15 cellular contexts compared by ENCODE assay signal in the genomic region with DNA sequence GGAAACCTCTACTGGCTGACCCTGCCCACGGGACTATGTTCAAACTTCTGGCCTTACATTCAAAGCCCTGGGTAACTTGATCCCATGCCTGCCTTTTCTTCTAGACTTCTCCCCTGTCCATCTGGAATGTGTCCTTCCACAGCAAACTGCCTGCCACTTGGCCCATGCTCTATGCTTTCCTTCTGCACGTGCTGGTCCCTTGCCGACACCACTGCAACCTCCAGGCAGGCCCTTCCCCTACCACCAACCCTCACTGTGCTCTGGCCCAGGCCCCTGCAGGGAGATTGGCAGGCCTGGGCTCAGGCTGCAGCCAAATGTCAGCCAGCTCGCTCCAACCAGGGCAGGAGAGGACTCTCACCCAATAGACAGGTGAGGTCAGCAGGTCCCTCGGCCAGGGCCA. TPM values are rescaled to one million over a fixed set of nuclear protein-coding genes. Genes with fewer than 3 reads are reported as not detected.
DNase-seq lines count a peak whose midpoint lies in the region; ATAC-seq and TF ChIP-seq lines count a peak whose summit lies in the region.
"Had no signal": no experiment of that assay in that cellular context is flagged by ENCODE, and none has a peak within 500 bp of the region (broad histone marks: within the 10 kb centered on the region; RNA-seq: fewer than 3 reads in every experiment).

No MANE protein-coding gene starts in this region.

- no peaks in the 10 kb centered on the region for H3K27me3 Mint-ChIP-seq in activated naive CD4-positive, alpha-beta T cell treated with anti-CD3 and anti-CD28 coated beads, Interleukin-2, amount 10 ng/mL, durations not matched to agents 7 days and 5 days
- no peaks in the 10 kb centered on the region for H3K27me3 Mint-ChIP-seq in nephron (ENCODE audit: low read depth)

- H3K4me3 ChIP-seq in duodenal mucosa (ENCODE audit: low read depth in 1 of 2, low read length in 2 of 2) (no peak overlapping the region), upper lobe of right lung (no peak overlapping the region)
- H3K4me3 ChIP-seq: testis had no signal

- no peaks in the 10 kb centered on the region for H3K9me3 Mint-ChIP-seq in activated naive CD4-positive, alpha-beta T cell treated with anti-CD3 and anti-CD28 coated beads, Interleukin-2, amount 10 ng/mL, durations not matched to agents 7 days and 5 days
- no peaks in the 10 kb centered on the region for H3K9me3 Mint-ChIP-seq in activated naive CD4-positive, alpha-beta T cell treated with anti-CD3 and anti-CD28 coated beads, Interleukin-2, amount 50 U/mL, for 72 hours
- H3K9me3 Mint-ChIP-seq in nephron: no peaks in the 10 kb centered on the region
- H3K9me3 Mint-ChIP-seq: endodermal cell, natural killer cell had no signal

- CTCF ChIA-PET in activated naive CD4-positive, alpha-beta T cell treated with anti-CD3 and anti-CD28 coated beads, Interleukin-2, amount 10 ng/mL, durations not matched to agents 7 days and 5 days (lab: Charles Lee): interaction anchor here (12.0 kb wide), 1 partner anchor 15 kb away, joined by 101 read pairs; no protein-coding TSS in a partner anchor

- no peak for DNase-seq in activated naive CD4-positive, alpha-beta T cell treated with anti-CD3 and anti-CD28 coated beads, Interleukin-2, amount 10 ng/mL, durations not matched to agents 7 days and 5 days
- no peak for DNase-seq in activated naive CD4-positive, alpha-beta T cell treated with anti-CD3 and anti-CD28 coated beads, Interleukin-2, amount 50 U/mL, for 72 hours (ENCODE audit: low spot score in 2 of 2)
- DNase-seq in upper lobe of right lung (no peak), NCI-H510A treated with DMSO at 0.1 percent for 48 hours (lab: John Stamatoyannopoulos, UW) (no peak)
- DNase-seq in activated CD4-positive, alpha-beta T cell treated with anti-CD3 and anti-CD28 coated beads for 48 hours: no peak
- DNase-seq: activated CD4-positive, alpha-beta T cell treated with anti-CD3 and anti-CD28 coated beads, Interleukin-2, amount 50 U/mL, for 48 hours; endodermal cell; foreskin melanocyte; natural killer cell; NCI-H2227 treated with DMSO at 0.1 percent for 48 hours; testis had no signal

- H3K36me3 Mint-ChIP-seq in activated naive CD4-positive, alpha-beta T cell treated with anti-CD3 and anti-CD28 coated beads, Interleukin-2, amount 10 ng/mL, durations not matched to agents 7 days and 5 days: peaks cover 10% of the 10 kb centered on the region
- peaks cover 0 to 4% of the 10 kb centered on the region in 2 donors for H3K36me3 Mint-ChIP-seq in activated naive CD4-positive, alpha-beta T cell treated with anti-CD3 and anti-CD28 coated beads, Interleukin-2, amount 50 U/mL, for 72 hours
- peaks cover 29% of the 10 kb centered on the region for H3K36me3 Mint-ChIP-seq in nephron (ENCODE audit: low read depth)
- H3K36me3 Mint-ChIP-seq: natural killer cell had no signal

- H3K4me3 Mint-ChIP-seq in activated naive CD4-positive, alpha-beta T cell treated with anti-CD3 and anti-CD28 coated beads, Interleukin-2, amount 10 ng/mL, durations not matched to agents 7 days and 5 days: no peak overlapping the region
- H3K4me3 Mint-ChIP-seq in nephron: no peak overlapping the region
- H3K4me3 Mint-ChIP-seq: endodermal cell, natural killer cell had no signal

- H3K4me1 Mint-ChIP-seq in activated naive CD4-positive, alpha-beta T cell treated with anti-CD3 and anti-CD28 coated beads, Interleukin-2, amount 10 ng/mL, durations not matched to agents 7 days and 5 days: no peaks in the 10 kb centered on the region
- peaks cover 50% of the 10 kb centered on the region for H3K4me1 Mint-ChIP-seq in nephron

- H3K27ac ChIP-seq in duodenal mucosa (ENCODE audit: low read depth, low read length): peak overlapping the region; percentile 82
- H3K27ac ChIP-seq in upper lobe of right lung: peak overlapping the region; percentile 42
- H3K27ac ChIP-seq: testis had no signal

- ATAC-seq in activated naive CD4-positive, alpha-beta T cell treated with anti-CD3 and anti-CD28 coated beads, Interleukin-2, amount 50 U/mL, for 72 hours: no peak
- ATAC-seq in upper lobe of right lung (no peak), HG02885 (IDR thresholded peaks at IDR 0.05; ENCODE audit: poor library complexity, unreplicated experiment) (no peak)
- ATAC-seq: natural killer cell had no signal

- no peaks in the 10 kb centered on the region for H3K9me3 ChIP-seq in duodenal mucosa (ENCODE audit: control insufficient read depth in 1 of 2, low read length in 2 of 2)
- no peaks in the 10 kb centered on the region for H3K9me3 ChIP-seq in upper lobe of right lung
- H3K9me3 ChIP-seq: testis had no signal

- H3K27me3 ChIP-seq in duodenal mucosa (ENCODE audit: control insufficient read depth in 1 of 2, insufficient read depth in 2 of 2, low read length in 2 of 2) (no peaks in the 10 kb centered on the region), upper lobe of right lung (no peaks in the 10 kb centered on the region)
- H3K27me3 ChIP-seq: testis had no signal

- H3K36me3 ChIP-seq in duodenal mucosa (ENCODE audit: control insufficient read depth in 1 of 2, insufficient read depth in 2 of 2, low read length in 2 of 2) (peaks cover 30 to 65% of the 10 kb centered on the region in 2 donors), upper lobe of right lung (peaks cover 68% of the 10 kb centered on the region)

- intact Hi-C loops in upper lobe of right lung (cut with DNase I): no loop called here

- peaks cover 64 to 65% of the 10 kb centered on the region in 2 donors for H3K4me1 ChIP-seq in duodenal mucosa (ENCODE audit: control insufficient read depth in 1 of 2, insufficient read depth in 2 of 2, low read length in 2 of 2)
- H3K4me1 ChIP-seq in upper lobe of right lung: peaks cover 42% of the 10 kb centered on the region

- peak overlapping the region; percentile 38 for H3K27ac Mint-ChIP-seq in activated naive CD4-positive, alpha-beta T cell treated with anti-CD3 and anti-CD28 coated beads, Interleukin-2, amount 10 ng/mL, durations not matched to agents 7 days and 5 days
- peak overlapping the region in 1 of 2 donors; percentile 79 for H3K27ac Mint-ChIP-seq in activated naive CD4-positive, alpha-beta T cell treated with anti-CD3 and anti-CD28 coated beads, Interleukin-2, amount 50 U/mL, for 72 hours
- peak overlapping the region in 2 of 3 experiments; percentile 23 to 53 for H3K27ac Mint-ChIP-seq in nephron
- H3K27ac Mint-ChIP-seq: endodermal cell had no signal

- peak overlapping the region; percentile 62 to 71 for H3K9ac ChIP-seq in duodenal mucosa (ENCODE audit: low read depth in 1 of 2, low read length in 2 of 2)

- no peak for TF ChIP-seq CTCF in nephron (IDR thresholded peaks at IDR 0.05; ENCODE audit: unreplicated experiment in 3 of 3)
- no peak for TF ChIP-seq CTCF in upper lobe of right lung (IDR thresholded peaks at IDR 0.05)

RNA-seq across cellular contexts. Expression of gene HSD11B2, which starts 11.0 kb away (rescaled TPM):
- total RNA-seq in activated naive CD4-positive, alpha-beta T cell treated with anti-CD3 and anti-CD28 coated beads, Interleukin-2, amount 50 U/mL, for 72 hours: 1 to 10 TPM; 1.3 to 2.7 TPM
- total RNA-seq in upper lobe of right lung: 2.2 TPM
- total RNA-seq: natural killer cell had no signal

RNA-seq across cellular contexts. Expression of gene ZDHHC1, which starts 25.6 kb away (rescaled TPM):
- 1 to 10 TPM in 1 of 2 donors, under 1 TPM in 1; 0.23 to 2.4 TPM for total RNA-seq in activated naive CD4-positive, alpha-beta T cell treated with anti-CD3 and anti-CD28 coated beads, Interleukin-2, amount 50 U/mL, for 72 hours
- 11.1 TPM for total RNA-seq in upper lobe of right lung

RNA-seq across cellular contexts. Expression of gene ATP6V0D1, which starts 39.0 kb away (rescaled TPM):
- 10 to 100 TPM; 20.4 to 22.5 TPM for total RNA-seq in activated naive CD4-positive, alpha-beta T cell treated with anti-CD3 and anti-CD28 coated beads, Interleukin-2, amount 50 U/mL, for 72 hours
- 143 TPM for total RNA-seq in upper lobe of right lung

RNA-seq across cellular contexts. Expression of gene AGRP, which starts 41.4 kb away (rescaled TPM):
- total RNA-seq in activated naive CD4-positive, alpha-beta T cell treated with anti-CD3 and anti-CD28 coated beads, Interleukin-2, amount 50 U/mL, for 72 hours: under 1 TPM in 1 of 2 donors, not detected in 1; 0.64 TPM
- 4.9 TPM for total RNA-seq in upper lobe of right lung
- total RNA-seq: endodermal cell; T-helper 2 cell treated with Interferon-gamma antibody and Interleukin-4, amounts not matched to agents 100 ng/mL and 5 ng/mL, for 36 hours had no signal

RNA-seq across cellular contexts. Expression of gene TPPP3, which starts 48.6 kb away (rescaled TPM):
- not detected for total RNA-seq in activated naive CD4-positive, alpha-beta T cell treated with anti-CD3 and anti-CD28 coated beads, Interleukin-2, amount 50 U/mL, for 72 hours
- 29.7 TPM for total RNA-seq in upper lobe of right lung
- total RNA-seq: T-helper 2 cell treated with Interferon-gamma antibody and Interleukin-4, amounts not matched to agents 100 ng/mL and 5 ng/mL, for 36 hours had no signal
